In genomic region chr10:49518982-49519578, GRCh38 we compare ENCODE assay signal across 1 cellular context.
A peak's percentile ranks its signal among the peaks of the same experiment; 100 is the strongest.
TF ChIP-seq lines count a peak whose summit lies in the region.

No MANE protein-coding gene starts in this region.

TF ChIP-seq in GM12878, 131 proteins besides CTCF, POLR2A, EP300 and RAD21 (continued from another document):
- TF ChIP-seq SMC3 (IDR thresholded peaks at IDR 0.05; ENCODE audit: borderline replicate concordance, low read length) (peak; percentile 54; the same call in 1 of the 2 replicates), ZZZ3 (IDR thresholded peaks at IDR 0.05; ENCODE audit: control insufficient read depth, insufficient read length, low read depth) (no peak), YY1 (IDR thresholded peaks at IDR 0.05; ENCODE audit: low read depth, low read length) (0 out of 2 replicates have a peak, but pooled peaks have one; percentile 27), RUNX3 (IDR thresholded peaks at IDR 0.05; ENCODE audit: low read length) (peak; percentile 17; the same call in 1 of the 2 replicates)
